In the genomic region with DNA sequence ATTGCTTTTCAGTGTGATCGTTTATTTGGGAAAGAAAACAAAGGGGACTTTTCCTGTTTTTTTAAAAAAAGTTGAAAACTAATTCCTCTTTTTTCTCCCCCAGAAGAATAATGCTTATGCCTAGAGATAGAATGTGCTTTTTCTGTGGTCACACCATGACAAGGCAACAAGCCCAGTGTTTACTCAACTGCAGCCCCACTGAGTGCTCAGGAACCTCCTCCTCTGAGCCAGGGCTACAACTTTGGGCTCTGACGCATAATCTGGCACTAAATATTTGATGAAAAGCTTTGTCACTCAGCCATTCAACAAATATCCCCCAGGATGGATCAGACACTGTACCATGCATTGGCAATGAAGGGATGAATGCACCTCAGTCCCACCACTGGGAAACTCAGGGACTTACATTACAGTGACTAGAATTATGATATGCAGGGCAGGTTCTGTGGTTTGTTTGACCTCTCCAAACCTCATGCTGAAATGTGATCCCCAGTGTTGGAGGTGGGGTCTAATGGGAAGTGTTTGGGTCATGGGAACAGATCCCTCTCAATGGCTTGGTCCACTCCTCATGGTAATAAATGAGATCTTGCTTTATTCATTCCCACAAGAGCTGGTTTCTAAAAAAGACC, we compare ENCODE assay signal across 20 cellular contexts.
"Had no signal": no experiment of that assay in that cellular context is flagged by ENCODE, and none has a peak within 500 bp of the region (broad histone marks: within the 10 kb centered on the region; RNA-seq: fewer than 3 reads in every experiment).

No MANE protein-coding gene starts in this region.

- H3K27ac ChIP-seq: brain microvascular endothelial cell, heart left ventricle, lower lobe of right lung, neutrophil, tibial nerve, vagina had no signal

- H3K4me3 ChIP-seq: heart left ventricle, lower lobe of right lung, tibial nerve, vagina had no signal

- H3K36me3 ChIP-seq: brain microvascular endothelial cell, heart left ventricle, lower lobe of right lung, neutrophil, tibial nerve, vagina had no signal

- H3K9me3 ChIP-seq: heart left ventricle, lower lobe of right lung, neutrophil, tibial nerve, vagina had no signal

- H3K27me3 ChIP-seq: brain microvascular endothelial cell, heart left ventricle, neutrophil, tibial nerve, vagina had no signal

- FAIRE-seq: frontal cortex had no signal

- ATAC-seq: heart left ventricle; left colon; lower lobe of right lung; naive thymus-derived CD4-positive, alpha-beta T cell had no signal

- DNase-seq: activated CD4-positive, alpha-beta T cell treated with anti-CD3 and anti-CD28 coated beads, Interleukin-2, amount 10 ng/mL, durations not matched to agents 7 days and 5 days; activated CD8-positive, alpha-beta memory T cell treated with anti-CD3 and anti-CD28 coated beads for 24 hours; activated gamma-delta T cell treated with Interleukin-2 at 50 U/mL for 16 hours; activated naive CD8-positive, alpha-beta T cell treated with anti-CD3 and anti-CD28 coated beads for 36 hours; amygdala; brain microvascular endothelial cell; heart left ventricle; immature natural killer cell; left colon; lower lobe of right lung; midbrain; naive thymus-derived CD4-positive, alpha-beta T cell; retina; stimulated activated CD4-positive, alpha-beta T cell treated with anti-CD3 and anti-CD28 coated beads, Interleukin-4, amount 100 ng/mL, for 24 hours; stimulated activated naive CD4-positive, alpha-beta T cell; substantia nigra had no signal
